Comparison of ENCODE assay signal across 19 cellular contexts in genomic region chr3:134901461-134901860, GRCh38.
DNase-seq lines count a peak whose midpoint lies in the region; ATAC-seq and TF ChIP-seq lines count a peak whose summit lies in the region.
"Had no signal": no experiment of that assay in that cellular context is flagged by ENCODE, and none has a peak within 500 bp of the region (broad histone marks: within the 10 kb centered on the region; RNA-seq: fewer than 3 reads in every experiment).

No MANE protein-coding gene starts in this region.

- no peaks in the 10 kb centered on the region for H3K36me3 ChIP-seq in spleen
- H3K36me3 ChIP-seq: HAP-1 had no signal

- no peaks in the 10 kb centered on the region for H3K4me1 ChIP-seq in right cardiac atrium (ENCODE audit: control insufficient read depth, insufficient read depth, low read length)
- peaks cover 0 to 20% (median 0%) of the 10 kb centered on the region in 6 donors for H3K4me1 ChIP-seq in spleen
- H3K4me1 ChIP-seq: HAP-1 had no signal

- TF ChIP-seq CTCF in spleen (IDR thresholded peaks at IDR 0.05 in 8 of 11, conservative IDR thresholded peaks at IDR 0.05 in 3 of 11), result no peak

- H3K4me3 Mint-ChIP-seq in activated T-cell treated with anti-CD3 and anti-CD28 coated beads, Interleukin-2, amount 50 U/mL, for 4 hours, result no peak overlapping the region

- ATAC-seq in Right ventricle myocardium inferior, result peak; percentile 12
- no peak for ATAC-seq in right cardiac atrium
- ATAC-seq in activated T-cell treated with anti-CD3 and anti-CD28 coated beads, Interleukin-2, amount 50 U/mL, for 4 hours, result no peak

- H3K4me1 Mint-ChIP-seq in activated T-cell treated with anti-CD3 and anti-CD28 coated beads, Interleukin-2, amount 50 U/mL, for 4 hours (ENCODE audit: low read depth), result peaks cover 4% of the 10 kb centered on the region

- H3K9me3 ChIP-seq in right cardiac atrium (ENCODE audit: control insufficient read depth, low read length) (no peaks in the 10 kb centered on the region), spleen (no peaks in the 10 kb centered on the region)
- H3K9me3 ChIP-seq: HAP-1 had no signal

- H3K27me3 Mint-ChIP-seq in activated T-cell treated with anti-CD3 and anti-CD28 coated beads, Interleukin-2, amount 50 U/mL, for 4 hours (ENCODE audit: low read depth), result peaks cover 1% of the 10 kb centered on the region

- 86% methylated on average over 2 of the region's 2 CpGs for WGBS in right cardiac atrium
- WGBS in spleen, 5 donors, result 93 to 100% (median 95%) methylated on average over 2 of the region's 2 CpGs

- no peak overlapping the region for H3K4me3 ChIP-seq in right cardiac atrium (ENCODE audit: low read length)
- no peak overlapping the region for H3K4me3 ChIP-seq in spleen
- H3K4me3 ChIP-seq: HAP-1 had no signal

- H3K9me3 Mint-ChIP-seq in activated T-cell treated with anti-CD3 and anti-CD28 coated beads, Interleukin-2, amount 50 U/mL, for 4 hours, result no peaks in the 10 kb centered on the region

- intact Hi-C loops in Right ventricle myocardium inferior (cut with DNase I) (no loop called here), right cardiac atrium (cut with DNase I) (no loop called here), head of caudate nucleus (cut with DNase I) (no loop called here), spleen (cut with DNase I; ENCODE audit: low total_unique reads) (no loop called here)

- TF ChIP-seq POLR2A in spleen (IDR thresholded peaks at IDR 0.05), result no peak

- H3K27me3 ChIP-seq in right cardiac atrium (ENCODE audit: control insufficient read depth, insufficient read depth) (no peaks in the 10 kb centered on the region), spleen (replicated peaks in 1 of 7) (no peaks in the 10 kb centered on the region)

- no peaks in the 10 kb centered on the region for H3K36me3 Mint-ChIP-seq in activated T-cell treated with anti-CD3 and anti-CD28 coated beads, Interleukin-2, amount 50 U/mL, for 4 hours (ENCODE audit: insufficient read depth)

- no peak overlapping the region for H3K27ac ChIP-seq in right cardiac atrium (ENCODE audit: low read length)
- H3K27ac ChIP-seq in spleen, result no peak overlapping the region
- H3K27ac ChIP-seq: C4-2B had no signal

- no peak for DNase-seq in Right ventricle myocardium inferior (ENCODE audit: missing footprints)
- no peak for DNase-seq in right cardiac atrium
- peak; percentile 26 for DNase-seq in NCI-H69 (lab: John Stamatoyannopoulos, UW)
- DNase-seq in head of caudate nucleus, result peak in 26 of 42 donors; percentile 17 to 73 (median 44)
- peak; percentile 41 for DNase-seq in spleen
- DNase-seq in AG08396 (ENCODE audit: low spot score), result no peak
- no peak for DNase-seq in activated T-cell treated with anti-CD3 and anti-CD28 coated beads, Interleukin-2, amount 50 U/mL, for 4 hours
- no peak for DNase-seq in OCI-M1 (lab: John Stamatoyannopoulos, UW)
- DNase-seq: GDM1, KBM-7, NCI-H1092 treated with DMSO at 0.1 percent for 48 hours, NCI-H1436 treated with DMSO at 0.1 percent for 48 hours, NCI-H1930, NCI-H226, NCI-H510A treated with DMSO at 0.1 percent for 48 hours, NCI-H774, Right ventricle myocardium superior had no signal

Comparison
In these comparisons a context has a peak if more than half of its experiments do, and no peak if none do; other contexts are left out.
1. DNase-seq: peak in NCI-H69 (single experiment), head of caudate nucleus (26 of 42) and spleen (single experiment); none in Right ventricle myocardium inferior (single experiment), right cardiac atrium (0 of 3), AG08396 (single experiment), activated T-cell treated with anti-CD3 and anti-CD28 coated beads, Interleukin-2, amount 50 U/mL, for 4 hours (single experiment) and OCI-M1 (single experiment).